Comparison of ENCODE assay signal across 9 cellular contexts in genomic region chr12:123388948-123389559, GRCh38. TPM values are rescaled to one million over a fixed set of nuclear protein-coding genes. Genes with fewer than 3 reads are reported as not detected.
A peak's percentile ranks its signal among the peaks of the same experiment; 100 is the strongest.
DNase-seq lines count a peak whose midpoint lies in the region; ATAC-seq and TF ChIP-seq lines count a peak whose summit lies in the region.
"Had no signal": no experiment of that assay in that cellular context is flagged by ENCODE, and none has a peak within 500 bp of the region (broad histone marks: within the 10 kb centered on the region; RNA-seq: fewer than 3 reads in every experiment).

No MANE protein-coding gene starts in this region.

- H3K4me3 ChIP-seq in GM12864 (ENCODE audit: low read depth, low read length) (peak overlapping the region; percentile 63), coronary artery (peak overlapping the region; percentile 82)

- H3K36me3 Mint-ChIP-seq in activated T-cell treated with anti-CD3 and anti-CD28 coated beads, Interleukin-2, amount 50 U/mL, for 24 hours (ENCODE audit: low read depth), result peaks cover 47% of the 10 kb centered on the region
- H3K36me3 Mint-ChIP-seq in activated CD4-positive, alpha-beta T cell treated with anti-CD3 and anti-CD28 coated beads, Interleukin-2, amount 10 ng/mL, durations not matched to agents 24 days and 14 days (ENCODE audit: low read depth), result peaks cover 38% of the 10 kb centered on the region

- intact Hi-C loops in activated CD4-positive, alpha-beta T cell treated with anti-CD3 and anti-CD28 coated beads, Interleukin-2, amount 10 ng/mL, durations not matched to agents 24 days and 14 days (cut with micrococcal nuclease), result loop anchor here (1.0 to 5.0 kb wide), 4 partner anchors 24 to 193 kb away; partner anchors contain the start of genes CDK2AP1, SNRNP35 and TMED2

- H3K27ac ChIP-seq in coronary artery, result peak overlapping the region; percentile 57 to 95

- no peaks in the 10 kb centered on the region for H3K9me3 Mint-ChIP-seq in activated T-cell treated with anti-CD3 and anti-CD28 coated beads, Interleukin-2, amount 50 U/mL, for 24 hours
- no peaks in the 10 kb centered on the region for H3K9me3 Mint-ChIP-seq in activated CD4-positive, alpha-beta T cell treated with anti-CD3 and anti-CD28 coated beads, Interleukin-2, amount 10 ng/mL, durations not matched to agents 24 days and 14 days
- H3K9me3 Mint-ChIP-seq: mesothelial cell of epicardium had no signal

- DNase-seq in GM12864 (ENCODE audit: low read depth) (no peak), coronary artery (ENCODE audit: low spot score) (no peak), omental fat pad (ENCODE audit: low spot score) (no peak), NAMALWA (ENCODE audit: low spot score) (no peak), OCI-M1 (lab: John Stamatoyannopoulos, UW) (no peak)
- DNase-seq in activated T-cell treated with anti-CD3 and anti-CD28 coated beads, Interleukin-2, amount 50 U/mL, for 24 hours, result no peak
- no peak for DNase-seq in activated CD4-positive, alpha-beta T cell treated with anti-CD3 and anti-CD28 coated beads, Interleukin-2, amount 10 ng/mL, durations not matched to agents 24 days and 14 days

- H3K4me1 Mint-ChIP-seq in activated T-cell treated with anti-CD3 and anti-CD28 coated beads, Interleukin-2, amount 50 U/mL, for 24 hours (ENCODE audit: low read depth), result peaks cover 45% of the 10 kb centered on the region
- peaks cover 35% of the 10 kb centered on the region for H3K4me1 Mint-ChIP-seq in activated CD4-positive, alpha-beta T cell treated with anti-CD3 and anti-CD28 coated beads, Interleukin-2, amount 10 ng/mL, durations not matched to agents 24 days and 14 days

- no peaks in the 10 kb centered on the region for H3K27me3 Mint-ChIP-seq in activated T-cell treated with anti-CD3 and anti-CD28 coated beads, Interleukin-2, amount 50 U/mL, for 24 hours
- H3K27me3 Mint-ChIP-seq in activated CD4-positive, alpha-beta T cell treated with anti-CD3 and anti-CD28 coated beads, Interleukin-2, amount 10 ng/mL, durations not matched to agents 24 days and 14 days, result no peaks in the 10 kb centered on the region

- H3K4me3 Mint-ChIP-seq in activated T-cell treated with anti-CD3 and anti-CD28 coated beads, Interleukin-2, amount 50 U/mL, for 24 hours, result no peak overlapping the region
- H3K4me3 Mint-ChIP-seq in activated CD4-positive, alpha-beta T cell treated with anti-CD3 and anti-CD28 coated beads, Interleukin-2, amount 10 ng/mL, durations not matched to agents 24 days and 14 days, result no peak overlapping the region

- ATAC-seq in HG03045 (IDR thresholded peaks at IDR 0.05; ENCODE audit: unreplicated experiment) (peak; percentile 17), omental fat pad (ENCODE audit: low FRiP score) (peak; percentile 3)

- no peak overlapping the region for H3K27ac Mint-ChIP-seq in activated T-cell treated with anti-CD3 and anti-CD28 coated beads, Interleukin-2, amount 50 U/mL, for 24 hours
- no peak overlapping the region for H3K27ac Mint-ChIP-seq in activated CD4-positive, alpha-beta T cell treated with anti-CD3 and anti-CD28 coated beads, Interleukin-2, amount 10 ng/mL, durations not matched to agents 24 days and 14 days

- no peak for TF ChIP-seq CTCF in GM12864 (IDR thresholded peaks at IDR 0.05; ENCODE audit: low read depth, low read length, missing control alignments)
- no peak for TF ChIP-seq CTCF in coronary artery (IDR thresholded peaks at IDR 0.05)
- TF ChIP-seq CTCF in omental fat pad (IDR thresholded peaks at IDR 0.05), result no peak

RNA-seq across cellular contexts. Expression of gene KMT5A, which starts 5.1 kb away (rescaled TPM):
- total RNA-seq in omental fat pad, result 10 to 100 TPM; 25.5 to 39.9 (median 26.5) TPM
- 63.7 and 67.3 TPM in 2 replicates for total RNA-seq in activated CD4-positive, alpha-beta T cell treated with anti-CD3 and anti-CD28 coated beads, Interleukin-2, amount 10 ng/mL, durations not matched to agents 24 days and 14 days

RNA-seq across cellular contexts. Expression of gene SBNO1, which starts 24.4 kb away (rescaled TPM):
- 10 to 100 TPM; 18.6 to 26.4 (median 20.6) TPM for total RNA-seq in omental fat pad
- total RNA-seq in activated CD4-positive, alpha-beta T cell treated with anti-CD3 and anti-CD28 coated beads, Interleukin-2, amount 10 ng/mL, durations not matched to agents 24 days and 14 days, result 54.2 and 56.1 TPM in 2 replicates

RNA-seq across cellular contexts. Expression of gene RILPL2, which starts 47.4 kb away (rescaled TPM):
- 10 to 100 TPM in 2 of 4 donors, 1 to 10 TPM in 2; 8.9 to 12.7 (median 10.1) TPM for total RNA-seq in omental fat pad
- 17.2 TPM in 2 replicates for total RNA-seq in activated CD4-positive, alpha-beta T cell treated with anti-CD3 and anti-CD28 coated beads, Interleukin-2, amount 10 ng/mL, durations not matched to agents 24 days and 14 days
